22 cellular contexts compared by ENCODE assay signal in the genomic region with DNA sequence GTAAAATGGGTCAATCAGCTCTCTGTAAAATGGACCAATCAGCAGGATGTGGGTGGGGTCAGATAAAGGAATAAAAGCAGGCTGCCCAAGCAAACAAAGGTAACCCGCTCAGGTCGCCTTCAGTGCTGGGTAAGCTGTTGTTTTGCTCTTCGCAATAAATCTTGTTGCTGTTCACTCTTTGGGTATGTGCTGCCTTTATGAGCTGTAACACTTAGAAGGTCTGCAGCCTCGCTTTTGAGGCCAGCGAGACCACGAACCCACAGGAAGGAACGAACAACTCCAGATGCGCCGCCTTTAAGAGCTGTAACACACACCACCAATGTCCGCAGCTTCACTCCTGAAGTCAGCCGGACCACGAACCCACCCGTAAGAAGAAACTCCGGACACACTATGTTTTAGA. TPM values are rescaled to one million over a fixed set of nuclear protein-coding genes. Genes with fewer than 3 reads are reported as not detected.
A peak's percentile ranks its signal among the peaks of the same experiment; 100 is the strongest.
DNase-seq lines count a peak whose midpoint lies in the region; ATAC-seq and TF ChIP-seq lines count a peak whose summit lies in the region.
"Had no signal": no experiment of that assay in that cellular context is flagged by ENCODE, and none has a peak within 500 bp of the region (broad histone marks: within the 10 kb centered on the region; RNA-seq: fewer than 3 reads in every experiment).

No MANE protein-coding gene starts in this region.

- peak overlapping the region; percentile 21 for H3K4me3 Mint-ChIP-seq in activated naive CD4-positive, alpha-beta T cell treated with anti-CD3 and anti-CD28 coated beads, Interleukin-2, amount 10 ng/mL, durations not matched to agents 7 days and 5 days
- peak overlapping the region; percentile 43 to 75 (median 57) for H3K4me3 Mint-ChIP-seq in T-cell
- peak overlapping the region; percentile 67 for H3K4me3 Mint-ChIP-seq in activated naive CD8-positive, alpha-beta T cell treated with anti-CD3 and anti-CD28 coated beads, Interleukin-2, amount 50 U/mL, for 24 hours

- TF ChIP-seq EP300 in gastroesophageal sphincter (IDR thresholded peaks at IDR 0.05), result no peak

- no peaks in the 10 kb centered on the region for H3K36me3 Mint-ChIP-seq in activated naive CD4-positive, alpha-beta T cell treated with anti-CD3 and anti-CD28 coated beads, Interleukin-2, amount 10 ng/mL, durations not matched to agents 7 days and 5 days
- no peaks in the 10 kb centered on the region for H3K36me3 Mint-ChIP-seq in T-cell
- no peaks in the 10 kb centered on the region for H3K36me3 Mint-ChIP-seq in activated naive CD8-positive, alpha-beta T cell treated with anti-CD3 and anti-CD28 coated beads, Interleukin-2, amount 50 U/mL, for 24 hours (ENCODE audit: low read depth)
- H3K36me3 Mint-ChIP-seq: CD4-positive, alpha-beta memory T cell had no signal

- H3K4me1 Mint-ChIP-seq in activated naive CD4-positive, alpha-beta T cell treated with anti-CD3 and anti-CD28 coated beads, Interleukin-2, amount 10 ng/mL, durations not matched to agents 7 days and 5 days, result peaks cover 8% of the 10 kb centered on the region
- peaks cover 9 to 20% (median 10%) of the 10 kb centered on the region in 3 donors for H3K4me1 Mint-ChIP-seq in T-cell
- peaks cover 31% of the 10 kb centered on the region for H3K4me1 Mint-ChIP-seq in activated naive CD8-positive, alpha-beta T cell treated with anti-CD3 and anti-CD28 coated beads, Interleukin-2, amount 50 U/mL, for 24 hours

- ATAC-seq in T-cell (replicated peaks in 1 of 4) (peak in 3 of 4 experiments; percentile 27 to 69 (median 60)), HG03565 (IDR thresholded peaks at IDR 0.05; ENCODE audit: unreplicated experiment) (no peak), foreskin keratinocyte (no peak), gastroesophageal sphincter (no peak)
- peak; percentile 33 for ATAC-seq in activated naive CD8-positive, alpha-beta T cell treated with anti-CD3 and anti-CD28 coated beads, Interleukin-2, amount 50 U/mL, for 24 hours
- ATAC-seq: Right ventricle myocardium inferior had no signal

- TF ChIP-seq CTCF in foreskin keratinocyte (conservative IDR thresholded peaks at IDR 0.05) (no peak), gastroesophageal sphincter (IDR thresholded peaks at IDR 0.05) (no peak), tibial artery (IDR thresholded peaks at IDR 0.05) (no peak)

- no peaks in the 10 kb centered on the region for H3K27me3 Mint-ChIP-seq in activated naive CD4-positive, alpha-beta T cell treated with anti-CD3 and anti-CD28 coated beads, Interleukin-2, amount 10 ng/mL, durations not matched to agents 7 days and 5 days
- no peaks in the 10 kb centered on the region for H3K27me3 Mint-ChIP-seq in T-cell
- H3K27me3 Mint-ChIP-seq in activated naive CD8-positive, alpha-beta T cell treated with anti-CD3 and anti-CD28 coated beads, Interleukin-2, amount 50 U/mL, for 24 hours, result no peaks in the 10 kb centered on the region

- H3K27me3 ChIP-seq in foreskin keratinocyte (no peaks in the 10 kb centered on the region), gastroesophageal sphincter (no peaks in the 10 kb centered on the region), tibial artery (no peaks in the 10 kb centered on the region)
- H3K27me3 ChIP-seq: cardiac muscle cell, right atrium auricular region, suprapubic skin had no signal

- H3K4me1 ChIP-seq in foreskin keratinocyte (no peaks in the 10 kb centered on the region), gastroesophageal sphincter (no peaks in the 10 kb centered on the region), tibial artery (no peaks in the 10 kb centered on the region)
- H3K4me1 ChIP-seq: right atrium auricular region, suprapubic skin had no signal

- DNase-seq in activated naive CD4-positive, alpha-beta T cell treated with anti-CD3 and anti-CD28 coated beads, Interleukin-2, amount 10 ng/mL, durations not matched to agents 7 days and 5 days, result peak; percentile 27
- no peak for DNase-seq in activated naive CD4-positive, alpha-beta T cell treated with anti-CD3 and anti-CD28 coated beads, Interleukin-2, amount 50 U/mL, for 16 hours
- DNase-seq in T-cell (peak in 8 of 34 experiments; percentile 0 to 14 (median 7)), foreskin keratinocyte (no peak), tibial artery (no peak)
- DNase-seq in activated naive CD8-positive, alpha-beta T cell treated with anti-CD3 and anti-CD28 coated beads, Interleukin-2, amount 50 U/mL, for 24 hours, result peak; percentile 16
- DNase-seq: activated CD4-positive, alpha-beta T cell treated with anti-CD3 and anti-CD28 coated beads for 48 hours; CD4-positive, alpha-beta memory T cell; dermis blood vessel endothelial cell; kidney; NCI-H1092; NCI-H1930; NCI-H226; NCI-H82 had no signal

- no peak overlapping the region for H3K27ac Mint-ChIP-seq in activated naive CD4-positive, alpha-beta T cell treated with anti-CD3 and anti-CD28 coated beads, Interleukin-2, amount 10 ng/mL, durations not matched to agents 7 days and 5 days
- peak overlapping the region; percentile 76 for H3K27ac Mint-ChIP-seq in T-cell
- peak overlapping the region; percentile 59 for H3K27ac Mint-ChIP-seq in activated naive CD8-positive, alpha-beta T cell treated with anti-CD3 and anti-CD28 coated beads, Interleukin-2, amount 50 U/mL, for 24 hours
- H3K27ac Mint-ChIP-seq: activated T-cell treated with anti-CD3 and anti-CD28 coated beads, Interleukin-2, amount 50 U/mL, for 72 hours had no signal

- H3K27ac ChIP-seq in foreskin keratinocyte (no peak overlapping the region), gastroesophageal sphincter (no peak overlapping the region), tibial artery (no peak overlapping the region)
- H3K27ac ChIP-seq: cardiac muscle cell, right atrium auricular region, suprapubic skin had no signal

- no peak for TF ChIP-seq POLR2A in gastroesophageal sphincter (IDR thresholded peaks at IDR 0.05)

- WGBS in gastroesophageal sphincter (ENCODE audit: low coverage in 1 of 2), 2 donors, result 68 to 88% methylated on average over 5 to 6 of the region's 14 CpGs

- POLR2A ChIA-PET in T-cell (lab: Charles Lee), result no interaction called here

- intact Hi-C loops in tibial artery (cut with DNase I; ENCODE audit: low total_unique reads), result no loop called here

- peaks cover 8% of the 10 kb centered on the region for H3K9me3 Mint-ChIP-seq in activated naive CD4-positive, alpha-beta T cell treated with anti-CD3 and anti-CD28 coated beads, Interleukin-2, amount 10 ng/mL, durations not matched to agents 7 days and 5 days
- no peaks in the 10 kb centered on the region for H3K9me3 Mint-ChIP-seq in T-cell
- peaks cover 4% of the 10 kb centered on the region for H3K9me3 Mint-ChIP-seq in activated naive CD8-positive, alpha-beta T cell treated with anti-CD3 and anti-CD28 coated beads, Interleukin-2, amount 50 U/mL, for 24 hours
- H3K9me3 Mint-ChIP-seq: CD4-positive, alpha-beta memory T cell had no signal

- H3K9me3 ChIP-seq in gastroesophageal sphincter (no peaks in the 10 kb centered on the region), tibial artery (no peaks in the 10 kb centered on the region)
- H3K9me3 ChIP-seq: right atrium auricular region, suprapubic skin had no signal

- H3K4me3 ChIP-seq in gastroesophageal sphincter, result no peak overlapping the region
- H3K4me3 ChIP-seq in tibial artery, result no peak overlapping the region
- H3K4me3 ChIP-seq: cardiac muscle cell, lung, right atrium auricular region, suprapubic skin had no signal

- H3K36me3 ChIP-seq in gastroesophageal sphincter (no peaks in the 10 kb centered on the region), tibial artery (no peaks in the 10 kb centered on the region)
- H3K36me3 ChIP-seq: cardiac muscle cell, right atrium auricular region, suprapubic skin had no signal

- CTCF ChIA-PET in activated naive CD4-positive, alpha-beta T cell treated with anti-CD3 and anti-CD28 coated beads, Interleukin-2, amount 10 ng/mL, durations not matched to agents 7 days and 5 days (lab: Charles Lee), result interaction anchor here (0.9 to 1.1 kb wide), 2 partner anchors 10 to 378 kb away, joined by 3 read pairs; no protein-coding TSS in a partner anchor
- CTCF ChIA-PET in T-cell (lab: Charles Lee), result interaction anchor here in 1 of 2 donors (1.2 kb wide), 1 partner anchor 12 kb away, joined by 3 read pairs; no protein-coding TSS in a partner anchor

RNA-seq across cellular contexts. Expression of gene CAMK2D, which starts 11.5 kb away (rescaled TPM):
- total RNA-seq in T-cell, result 10 to 100 TPM; 30.9 to 36.2 (median 35.4) TPM
- 20.4 and 22.9 TPM in 2 replicates for total RNA-seq in foreskin keratinocyte
- 4.4 and 4.8 TPM in 2 replicates for polyA plus RNA-seq in foreskin keratinocyte
- total RNA-seq in gastroesophageal sphincter, result 10 to 100 TPM; 45.9 to 67.1 (median 56.2) TPM

Comparison
In these comparisons a context has a peak if more than half of its experiments do, and no peak if none do; other contexts are left out.
1. DNase-seq: peak in activated naive CD4-positive, alpha-beta T cell treated with anti-CD3 and anti-CD28 coated beads, Interleukin-2, amount 10 ng/mL, durations not matched to agents 7 days and 5 days (single experiment) and activated naive CD8-positive, alpha-beta T cell treated with anti-CD3 and anti-CD28 coated beads, Interleukin-2, amount 50 U/mL, for 24 hours (single experiment); none in activated naive CD4-positive, alpha-beta T cell treated with anti-CD3 and anti-CD28 coated beads, Interleukin-2, amount 50 U/mL, for 16 hours (single experiment), foreskin keratinocyte (0 of 2) and tibial artery (0 of 2).
2. ATAC-seq: peak in T-cell (3 of 4) and activated naive CD8-positive, alpha-beta T cell treated with anti-CD3 and anti-CD28 coated beads, Interleukin-2, amount 50 U/mL, for 24 hours (single experiment); none in HG03565 (single experiment), foreskin keratinocyte (single experiment) and gastroesophageal sphincter (single experiment).
3. Peak in every context shown above with its lines, with median percentiles within 50 percentile points of each other: H3K4me3 Mint-ChIP-seq.